8 cellular contexts compared by ENCODE assay signal in the genomic region with DNA sequence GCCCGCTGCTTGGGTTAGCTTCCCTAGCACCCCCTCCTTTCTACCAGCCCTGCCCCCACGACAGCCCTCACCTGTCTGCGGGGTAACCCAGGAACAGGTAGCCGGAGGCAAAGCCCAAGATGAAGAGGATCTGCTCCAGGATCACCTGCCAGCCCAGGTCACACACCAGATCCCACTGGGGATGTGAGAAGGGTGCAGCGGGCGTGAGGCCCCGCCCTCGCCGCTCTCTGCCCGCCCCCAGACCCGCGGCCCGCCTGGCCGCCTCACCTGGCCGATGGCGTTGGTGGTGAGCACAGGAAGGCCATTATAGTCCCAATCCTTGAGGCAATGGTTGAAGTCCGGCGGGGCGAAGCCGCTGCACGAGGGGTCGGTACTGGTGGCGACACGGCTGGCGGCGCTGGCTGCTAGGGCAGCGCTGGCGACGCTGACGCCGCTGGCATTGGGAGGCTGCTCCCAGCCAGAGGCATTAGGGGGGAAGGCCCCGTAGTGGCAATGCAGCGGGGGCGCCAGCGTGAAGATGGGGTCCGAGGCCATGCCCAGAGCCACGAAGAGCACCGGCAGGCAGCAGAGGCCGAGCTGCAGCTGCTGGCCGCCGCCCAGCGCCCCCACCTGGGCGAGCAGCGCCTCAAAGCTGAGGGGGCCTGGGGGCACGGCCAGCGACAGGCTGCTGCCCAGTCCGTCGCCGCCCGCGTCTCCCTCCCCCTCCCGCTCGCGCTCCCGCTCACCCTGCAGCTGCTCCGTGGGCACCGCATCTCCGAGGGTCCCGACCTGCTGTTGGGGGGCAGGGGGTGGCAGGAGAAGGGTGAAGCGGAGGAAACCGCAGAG. TPM values are rescaled to one million over a fixed set of nuclear protein-coding genes. Genes with fewer than 3 reads are reported as not detected.
DNase-seq lines count a peak whose midpoint lies in the region; ATAC-seq and TF ChIP-seq lines count a peak whose summit lies in the region.

No MANE protein-coding gene starts in this region.

- H3K27ac ChIP-seq in ACC112 (ENCODE audit: low read depth, low read length), result no peak overlapping the region
- no peak overlapping the region for H3K27ac ChIP-seq in liver (ENCODE audit: low read depth in 1 of 2, low read length in 2 of 2)
- no peak overlapping the region for H3K27ac ChIP-seq in thoracic aorta

- H3K27ac Mint-ChIP-seq in IgD-negative memory B cell (no peak overlapping the region), chondrocyte (ENCODE audit: unreplicated experiment) (no peak overlapping the region)

- WGBS in liver, result 12% methylated on average over 61 of the region's 61 CpGs

- H3K36me3 Mint-ChIP-seq in IgD-negative memory B cell, result no peaks in the 10 kb centered on the region
- H3K36me3 Mint-ChIP-seq in chondrocyte (ENCODE audit: low read depth), result peaks cover 10% of the 10 kb centered on the region

- peaks cover 7 to 10% (median 9%) of the 10 kb centered on the region in 3 donors for H3K4me1 Mint-ChIP-seq in IgD-negative memory B cell
- H3K4me1 Mint-ChIP-seq in chondrocyte (ENCODE audit: low read depth), result peaks cover 11% of the 10 kb centered on the region

- peak overlapping the region; percentile 82 for H2AFZ ChIP-seq in ACC112 (ENCODE audit: low read length, unreplicated experiment)

- no peak for DNase-seq in chondrocyte (ENCODE audit: low spot score)
- no peak for DNase-seq in thoracic aorta (ENCODE audit: low spot score)
- DNase-seq in occipital lobe (lab: John Stamatoyannopoulos, UW), result no peak
- DNase-seq in NCI-H128 (lab: John Stamatoyannopoulos, UW; ENCODE audit: unreplicated experiment), result no peak

- H3K9me3 ChIP-seq in liver (ENCODE audit: control insufficient read depth in 4 of 4, low read length in 3 of 4) (no peaks in the 10 kb centered on the region), thoracic aorta (no peaks in the 10 kb centered on the region)

- H3K36me3 ChIP-seq in ACC112 (ENCODE audit: insufficient read depth, low read length) (no peaks in the 10 kb centered on the region), liver (ENCODE audit: control insufficient read depth in 4 of 4, insufficient read depth in 3 of 4, low read depth in 1 of 4, low read length in 3 of 4) (no peaks in the 10 kb centered on the region), thoracic aorta (no peaks in the 10 kb centered on the region)

- H3K9me3 Mint-ChIP-seq in IgD-negative memory B cell (no peaks in the 10 kb centered on the region), chondrocyte (ENCODE audit: low read depth) (no peaks in the 10 kb centered on the region)

- H3K27me3 Mint-ChIP-seq in IgD-negative memory B cell (peaks cover 49% of the 10 kb centered on the region), chondrocyte (ENCODE audit: low read depth) (no peaks in the 10 kb centered on the region)

- H3K27me3 ChIP-seq in ACC112 (ENCODE audit: insufficient read depth, low read length) (no peaks in the 10 kb centered on the region), liver (ENCODE audit: control insufficient read depth in 4 of 4, insufficient read depth in 4 of 4, low read length in 3 of 4) (peaks cover 0 to 11% (median 2%) of the 10 kb centered on the region in 4 donors), thoracic aorta (replicated peaks; ENCODE audit: insufficient read depth) (no peaks in the 10 kb centered on the region)

- TF ChIP-seq CTCF in chondrocyte (IDR thresholded peaks at IDR 0.05) (peak; percentile 68), liver (IDR thresholded peaks at IDR 0.05; ENCODE audit: low read depth, low read length, missing input control) (no peak), thoracic aorta (IDR thresholded peaks at IDR 0.05) (no peak)

- ATAC-seq in thoracic aorta (ENCODE audit: insufficient number of reproducible peaks, low FRiP score, low read depth), result no peak
- no peak for ATAC-seq in GM21515 (IDR thresholded peaks at IDR 0.05; ENCODE audit: unreplicated experiment)

- H3K4me3 Mint-ChIP-seq in IgD-negative memory B cell, result peak overlapping the region; percentile 35 to 72 (median 50)
- peak overlapping the region; percentile 73 for H3K4me3 Mint-ChIP-seq in chondrocyte (ENCODE audit: unreplicated experiment)

- H3K9ac ChIP-seq in liver (ENCODE audit: low read depth in 1 of 2, low read length in 2 of 2), result no peak overlapping the region

- H3K79me2 ChIP-seq in ACC112 (ENCODE audit: control insufficient read depth, insufficient read depth, low read length, unreplicated experiment), result no peaks in the 10 kb centered on the region

- no peak for TF ChIP-seq RAD21 in liver (IDR thresholded peaks at IDR 0.05)

- peak overlapping the region; percentile 95 for H3K4me3 ChIP-seq in ACC112 (ENCODE audit: low read depth, low read length)
- peak overlapping the region in 2 of 3 donors; percentile 31 to 55 for H3K4me3 ChIP-seq in liver (ENCODE audit: low read depth in 1 of 3, low read length in 3 of 3)
- peak overlapping the region; percentile 92 for H3K4me3 ChIP-seq in thoracic aorta

- peaks cover 4% of the 10 kb centered on the region for H3K4me1 ChIP-seq in ACC112 (ENCODE audit: control insufficient read depth, insufficient read depth, low read length, unreplicated experiment)
- peaks cover 4 to 11% (median 8%) of the 10 kb centered on the region in 4 donors for H3K4me1 ChIP-seq in liver (ENCODE audit: control insufficient read depth in 4 of 4, insufficient read depth in 4 of 4, low read length in 3 of 4)
- H3K4me1 ChIP-seq in thoracic aorta (ENCODE audit: control insufficient read depth in 1 of 2, low read depth in 2 of 2), result peaks cover 3 to 9% of the 10 kb centered on the region in 2 donors

TF ChIP-seq in liver, 16 proteins besides CTCF, POLR2A, EP300 and RAD21 (continues in another document):
- TF ChIP-seq, protein P1, sequence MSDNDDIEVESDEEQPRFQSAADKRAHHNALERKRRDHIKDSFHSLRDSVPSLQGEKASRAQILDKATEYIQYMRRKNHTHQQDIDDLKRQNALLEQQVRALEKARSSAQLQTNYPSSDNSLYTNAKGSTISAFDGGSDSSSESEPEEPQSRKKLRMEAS (IDR thresholded peaks at IDR 0.05), result no peak
- TF ChIP-seq, protein P2, sequence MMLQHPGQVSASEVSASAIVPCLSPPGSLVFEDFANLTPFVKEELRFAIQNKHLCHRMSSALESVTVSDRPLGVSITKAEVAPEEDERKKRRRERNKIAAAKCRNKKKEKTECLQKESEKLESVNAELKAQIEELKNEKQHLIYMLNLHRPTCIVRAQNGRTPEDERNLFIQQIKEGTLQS (IDR thresholded peaks at IDR 0.05), result no peak
- TF ChIP-seq HNF4G (IDR thresholded peaks at IDR 0.05), result no peak
- TF ChIP-seq TAF1 (conservative IDR thresholded peaks at IDR 0.05), result no peak
- no peak for TF ChIP-seq EGR1 (IDR thresholded peaks at IDR 0.05; ENCODE audit: low read depth in 2 of 2)
- TF ChIP-seq, protein P3, sequence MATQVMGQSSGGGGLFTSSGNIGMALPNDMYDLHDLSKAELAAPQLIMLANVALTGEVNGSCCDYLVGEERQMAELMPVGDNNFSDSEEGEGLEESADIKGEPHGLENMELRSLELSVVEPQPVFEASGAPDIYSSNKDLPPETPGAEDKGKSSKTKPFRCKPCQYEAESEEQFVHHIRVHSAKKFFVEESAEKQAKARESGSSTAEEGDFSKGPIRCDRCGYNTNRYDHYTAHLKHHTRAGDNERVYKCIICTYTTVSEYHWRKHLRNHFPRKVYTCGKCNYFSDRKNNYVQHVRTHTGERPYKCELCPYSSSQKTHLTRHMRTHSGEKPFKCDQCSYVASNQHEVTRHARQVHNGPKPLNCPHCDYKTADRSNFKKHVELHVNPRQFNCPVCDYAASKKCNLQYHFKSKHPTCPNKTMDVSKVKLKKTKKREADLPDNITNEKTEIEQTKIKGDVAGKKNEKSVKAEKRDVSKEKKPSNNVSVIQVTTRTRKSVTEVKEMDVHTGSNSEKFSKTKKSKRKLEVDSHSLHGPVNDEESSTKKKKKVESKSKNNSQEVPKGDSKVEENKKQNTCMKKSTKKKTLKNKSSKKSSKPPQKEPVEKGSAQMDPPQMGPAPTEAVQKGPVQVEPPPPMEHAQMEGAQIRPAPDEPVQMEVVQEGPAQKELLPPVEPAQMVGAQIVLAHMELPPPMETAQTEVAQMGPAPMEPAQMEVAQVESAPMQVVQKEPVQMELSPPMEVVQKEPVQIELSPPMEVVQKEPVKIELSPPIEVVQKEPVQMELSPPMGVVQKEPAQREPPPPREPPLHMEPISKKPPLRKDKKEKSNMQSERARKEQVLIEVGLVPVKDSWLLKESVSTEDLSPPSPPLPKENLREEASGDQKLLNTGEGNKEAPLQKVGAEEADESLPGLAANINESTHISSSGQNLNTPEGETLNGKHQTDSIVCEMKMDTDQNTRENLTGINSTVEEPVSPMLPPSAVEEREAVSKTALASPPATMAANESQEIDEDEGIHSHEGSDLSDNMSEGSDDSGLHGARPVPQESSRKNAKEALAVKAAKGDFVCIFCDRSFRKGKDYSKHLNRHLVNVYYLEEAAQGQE (IDR thresholded peaks at IDR 0.05), result no peak
- TF ChIP-seq GABPA (IDR thresholded peaks at IDR 0.05 in 1 of 2, conservative IDR thresholded peaks at IDR 0.05 in 1 of 2), result no peak
- no peak for TF ChIP-seq HNF4A (conservative IDR thresholded peaks at IDR 0.05)
- no peak for TF ChIP-seq FOXA1 (IDR thresholded peaks at IDR 0.05)
- TF ChIP-seq RXRA (IDR thresholded peaks at IDR 0.05), result no peak

RNA-seq across cellular contexts. Expression of a gene that starts 0.8 kb away (rescaled TPM):
- 0.49 TPM for polyA plus RNA-seq in IgD-negative memory B cell
- 40.3 to 63.9 TPM (median 44.0 TPM) in 3 replicates for total RNA-seq in chondrocyte
- 10 to 100 TPM in 1 of 2 donors, 1 to 10 TPM in 1; 2.4 to 14.6 TPM for total RNA-seq in liver
- polyA plus RNA-seq in liver, result 1 to 10 TPM; 1.1 to 2.7 TPM
- 10 to 100 TPM; 55.1 to 72.3 TPM for total RNA-seq in thoracic aorta
- total RNA-seq in occipital lobe, result 158 TPM

RNA-seq across cellular contexts. Expression of a gene that starts 13.1 kb away (rescaled TPM):
- not detected for polyA plus RNA-seq in IgD-negative memory B cell
- total RNA-seq in chondrocyte, result 29.5 to 36.7 TPM (median 29.6 TPM) in 3 replicates
- total RNA-seq in liver, result under 1 TPM; 0.42 to 0.67 TPM
- polyA plus RNA-seq in liver, result under 1 TPM; 0.10 to 0.69 TPM
- 10 to 100 TPM; 23.3 to 38.2 TPM for total RNA-seq in thoracic aorta
- 17.5 TPM for total RNA-seq in occipital lobe

RNA-seq across cellular contexts. Expression of a gene that starts 20.7 kb away (rescaled TPM):
- polyA plus RNA-seq in IgD-negative memory B cell, result not detected
- total RNA-seq in chondrocyte, result not detected in 3 replicates
- total RNA-seq in liver, result not detected
- not detected for polyA plus RNA-seq in liver
- not detected for total RNA-seq in thoracic aorta
- total RNA-seq in occipital lobe, result not detected

RNA-seq across cellular contexts. Expression of a gene that starts 25.0 kb away (rescaled TPM):
- polyA plus RNA-seq in IgD-negative memory B cell (0.80 TPM), liver (under 1 TPM in 1 of 2 donors, not detected in 1; 0.22 TPM)
- total RNA-seq in chondrocyte (not detected in 3 replicates), liver (1 to 10 TPM in 1 of 2 donors, not detected in 1; 5.5 TPM), thoracic aorta (1 to 10 TPM in 1 of 2 donors, not detected in 1; 2.6 TPM), occipital lobe (0.62 TPM)

RNA-seq across cellular contexts. Expression of a gene that starts 30.6 kb away (rescaled TPM):
- polyA plus RNA-seq in IgD-negative memory B cell (127 TPM), liver (10 to 100 TPM; 40.9 to 41.9 TPM)
- total RNA-seq in chondrocyte (135 to 182 TPM (median 136 TPM) in 3 replicates), liver (10 to 100 TPM; 54.0 to 59.6 TPM), thoracic aorta (10 to 100 TPM; 44.8 to 54.9 TPM), occipital lobe (59.6 TPM)

Comparison
In these comparisons a context has a peak if more than half of its experiments do, and no peak if none do; other contexts are left out.
1. H3K4me3 ChIP-seq: peak in every context shown above with its lines; median percentile 95 in ACC112; 92 in thoracic aorta; 43 in liver.
2. RNA of a gene that starts 13.1 kb away (total RNA-seq): 23.3 to 38.2 TPM in thoracic aorta, 29.5 to 36.7 TPM in chondrocyte and 17.5 TPM in occipital lobe (single experiment); 0.42 to 0.67 TPM in liver; every median in the first group is over 10 times any median in the second.